In the genomic region with DNA sequence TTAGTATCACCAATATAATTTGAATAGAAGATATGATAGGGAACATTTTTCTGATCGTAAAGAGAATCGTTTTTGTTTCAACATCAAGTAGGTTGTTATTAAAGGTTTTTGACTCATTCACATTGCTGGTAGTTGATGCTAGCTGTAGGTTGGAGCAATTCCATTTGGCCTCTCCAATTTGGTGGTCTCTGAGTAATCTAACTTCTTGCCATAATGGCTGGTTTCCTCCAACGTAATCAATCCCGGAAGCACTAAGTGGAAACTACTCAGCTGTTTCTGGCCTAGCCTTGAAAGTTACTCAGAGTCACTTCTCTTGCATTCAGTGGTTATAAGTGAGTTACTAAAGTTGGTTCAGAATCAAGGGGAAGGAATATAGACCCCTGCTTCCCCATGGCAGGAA, we compare ENCODE assay signal across 17 cellular contexts.
"Had no signal": no experiment of that assay in that cellular context is flagged by ENCODE, and none has a peak within 500 bp of the region (broad histone marks: within the 10 kb centered on the region; RNA-seq: fewer than 3 reads in every experiment).

No MANE protein-coding gene starts in this region.

- H3K27me3 ChIP-seq: body of pancreas, heart right ventricle had no signal

- H3K4me3 ChIP-seq: body of pancreas, heart right ventricle had no signal

- H3K27ac Mint-ChIP-seq: activated CD8-positive, alpha-beta memory T cell treated with anti-CD3 and anti-CD28 coated beads, Interleukin-2, amount 10 ng/mL, durations not matched to agents 7 days and 5 days; activated T-cell treated with anti-CD3 and anti-CD28 coated beads, Interleukin-2, amount 50 U/mL, for 24 hours; dendritic cell treated with granulocyte-macrophage colony-stimulating factor and Interleukin-4, amounts not matched to agents 40 ng/mL and 50 ng/mL, for 4 days; endodermal cell; natural killer cell treated with Interleukin-12 subunit alpha and Interleukin-12 subunit beta and Interleukin-15 and Interleukin-18, amount 100 ng/mL, for 72 hours; stimulated activated naive B cell treated with anti-CD40 and anti-IgM and Interleukin-4, amounts not matched to agents 10 μg/mL and 1 μg/mL and 100 μg/mL, for 72 hours; type B pancreatic cell had no signal

- H3K4me3 Mint-ChIP-seq: activated CD8-positive, alpha-beta memory T cell treated with anti-CD3 and anti-CD28 coated beads, Interleukin-2, amount 10 ng/mL, durations not matched to agents 7 days and 5 days; activated T-cell treated with anti-CD3 and anti-CD28 coated beads, Interleukin-2, amount 50 U/mL, for 24 hours; dendritic cell treated with granulocyte-macrophage colony-stimulating factor and Interleukin-4, amounts not matched to agents 40 ng/mL and 50 ng/mL, for 4 days; endodermal cell; natural killer cell treated with Interleukin-12 subunit alpha and Interleukin-12 subunit beta and Interleukin-15 and Interleukin-18, amount 100 ng/mL, for 72 hours; stimulated activated naive B cell treated with anti-CD40 and anti-IgM and Interleukin-4, amounts not matched to agents 10 μg/mL and 1 μg/mL and 100 μg/mL, for 72 hours; type B pancreatic cell had no signal

- H3K27me3 Mint-ChIP-seq: activated CD8-positive, alpha-beta memory T cell treated with anti-CD3 and anti-CD28 coated beads, Interleukin-2, amount 10 ng/mL, durations not matched to agents 7 days and 5 days; activated T-cell treated with anti-CD3 and anti-CD28 coated beads, Interleukin-2, amount 50 U/mL, for 24 hours; dendritic cell treated with granulocyte-macrophage colony-stimulating factor and Interleukin-4, amounts not matched to agents 40 ng/mL and 50 ng/mL, for 4 days; natural killer cell treated with Interleukin-12 subunit alpha and Interleukin-12 subunit beta and Interleukin-15 and Interleukin-18, amount 100 ng/mL, for 72 hours; stimulated activated naive B cell treated with anti-CD40 and anti-IgM and Interleukin-4, amounts not matched to agents 10 μg/mL and 1 μg/mL and 100 μg/mL, for 72 hours; type B pancreatic cell had no signal

- DNase-seq: activated CD4-positive, alpha-beta T cell treated with anti-CD3 and anti-CD28 coated beads, Interleukin-2, amount 50 U/mL, for 48 hours; activated CD4-positive, CD25-positive, alpha-beta regulatory T cell treated with anti-CD3 and anti-CD28 coated beads, Interleukin-2, amount 50 U/mL, for 72 hours; activated CD8-positive, alpha-beta memory T cell treated with anti-CD3 and anti-CD28 coated beads, Interleukin-2, amount 10 ng/mL, durations not matched to agents 7 days and 5 days; activated gamma-delta T cell treated with Interleukin-2 at 50 U/mL for 16 hours; activated T-cell treated with anti-CD3 and anti-CD28 coated beads, Interleukin-2, amount 50 U/mL, for 24 hours; body of pancreas; cerebellar nuclear complex; endodermal cell; heart right ventricle; nucleus accumbens; stimulated activated CD4-positive, alpha-beta T cell treated with anti-CD3 and anti-CD28 coated beads, Interleukin-2, amount 100 ng/mL, for 24 hours; stimulated activated naive B cell treated with anti-CD40 and anti-IgM and Interleukin-4, amounts not matched to agents 10 μg/mL and 1 μg/mL and 100 μg/mL, for 72 hours; substantia nigra had no signal

- ATAC-seq: activated CD8-positive, alpha-beta memory T cell treated with anti-CD3 and anti-CD28 coated beads, Interleukin-2, amount 10 ng/mL, durations not matched to agents 7 days and 5 days; body of pancreas; heart right ventricle; natural killer cell treated with Interleukin-12 subunit alpha and Interleukin-12 subunit beta and Interleukin-15 and Interleukin-18, amount 100 ng/mL, for 72 hours; sciatic nerve; stimulated activated naive B cell treated with anti-CD40 and anti-IgM and Interleukin-4, amounts not matched to agents 10 μg/mL and 1 μg/mL and 100 μg/mL, for 72 hours had no signal

- H3K9me3 Mint-ChIP-seq: activated T-cell treated with anti-CD3 and anti-CD28 coated beads, Interleukin-2, amount 50 U/mL, for 24 hours; dendritic cell treated with granulocyte-macrophage colony-stimulating factor and Interleukin-4, amounts not matched to agents 40 ng/mL and 50 ng/mL, for 4 days; endodermal cell; natural killer cell treated with Interleukin-12 subunit alpha and Interleukin-12 subunit beta and Interleukin-15 and Interleukin-18, amount 100 ng/mL, for 72 hours; stimulated activated naive B cell treated with anti-CD40 and anti-IgM and Interleukin-4, amounts not matched to agents 10 μg/mL and 1 μg/mL and 100 μg/mL, for 72 hours; type B pancreatic cell had no signal

- H3K9me3 ChIP-seq: body of pancreas, heart right ventricle had no signal

- H3K4me1 ChIP-seq: body of pancreas had no signal

- H3K27ac ChIP-seq: body of pancreas, heart right ventricle had no signal

- H3K4me1 Mint-ChIP-seq: activated CD8-positive, alpha-beta memory T cell treated with anti-CD3 and anti-CD28 coated beads, Interleukin-2, amount 10 ng/mL, durations not matched to agents 7 days and 5 days had no signal
